Comparison of ENCODE assay signal across 31 cellular contexts in the genomic region with DNA sequence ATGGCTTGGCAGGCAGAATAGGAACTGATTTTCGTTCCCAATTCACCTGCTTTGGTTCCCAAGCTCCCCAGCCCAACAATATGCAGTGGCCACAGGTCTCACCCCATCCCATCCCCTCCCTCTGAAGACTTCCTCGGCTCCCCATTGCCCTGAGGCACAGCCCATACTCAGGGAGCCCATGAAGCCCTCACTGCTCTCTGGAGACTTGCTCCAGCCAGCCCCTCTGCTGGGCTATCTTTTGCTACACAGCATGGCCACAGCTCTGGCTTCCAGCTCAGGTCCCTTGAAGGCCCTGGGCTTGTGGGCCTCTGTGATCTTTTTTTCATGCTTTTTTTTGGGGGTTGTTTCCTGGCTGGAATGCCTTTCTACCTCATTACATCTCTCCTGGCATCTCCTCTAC. TPM values are rescaled to one million over a fixed set of nuclear protein-coding genes. Genes with fewer than 3 reads are reported as not detected.
"Had no signal": no experiment of that assay in that cellular context is flagged by ENCODE, and none has a peak within 500 bp of the region (broad histone marks: within the 10 kb centered on the region; RNA-seq: fewer than 3 reads in every experiment).

No MANE protein-coding gene starts in this region.

- H3K36me3 Mint-ChIP-seq: naive B cell; natural killer cell; stimulated activated effector memory CD8-positive, alpha-beta T cell treated with anti-CD3 and anti-CD28 coated beads, Interleukin-12 subunit alpha, Interleukin-12 subunit beta, amount 100 ng/mL, for 72 hours; type B pancreatic cell had no signal

- H3K9me3 ChIP-seq: left lung, lower lobe of right lung, pancreas, prostate gland, sigmoid colon, spleen, tibial nerve, uterus had no signal

- DNase-seq: hippocampal formation; kidney glomerular epithelial cell; left lung; lower lobe of right lung; mammary epithelial cell; mesenchymal stem cell; naive B cell; natural killer cell; nephron progenitor cell; nucleus accumbens; pancreas; posterior cingulate gyrus; retina; right cardiac atrium; sigmoid colon; spleen; stimulated activated CD4-positive, alpha-beta T cell treated with anti-CD3 and anti-CD28 coated beads, Interleukin-4, amount 100 ng/mL, for 24 hours; stimulated activated naive CD4-positive, alpha-beta T cell treated with Interleukin-2 at 50 U/mL for 16 hours; stimulated activated naive CD8-positive, alpha-beta T cell treated with anti-CD3 and anti-CD28 coated beads, Interleukin-15, amount 100 ng/mL, for 72 hours; substantia nigra; uterus had no signal

- H3K4me3 ChIP-seq: left lung, lower lobe of right lung, pancreas, prostate gland, sigmoid colon, spleen, tibial nerve, uterus had no signal

- H3K27ac ChIP-seq: left lung, lower lobe of right lung, pancreas, prostate gland, sigmoid colon, spleen, tibial nerve, uterus had no signal

- H3K27me3 ChIP-seq: left lung, pancreas, sigmoid colon, uterus had no signal

- ATAC-seq: left lung; lower lobe of right lung; natural killer cell; pancreas; right cardiac atrium; stimulated activated naive CD8-positive, alpha-beta T cell treated with anti-CD3 and anti-CD28 coated beads, Interleukin-15, amount 100 ng/mL, for 72 hours had no signal

- H3K36me3 ChIP-seq: left lung, lower lobe of right lung, pancreas, prostate gland, sigmoid colon, spleen, tibial nerve, uterus had no signal

- H3K27ac Mint-ChIP-seq: naive B cell; natural killer cell; nephron progenitor cell; stimulated activated effector memory CD8-positive, alpha-beta T cell treated with anti-CD3 and anti-CD28 coated beads, Interleukin-12 subunit alpha, Interleukin-12 subunit beta, amount 100 ng/mL, for 72 hours; stimulated activated naive CD8-positive, alpha-beta T cell treated with anti-CD3 and anti-CD28 coated beads, Interleukin-15, amount 100 ng/mL, for 72 hours; type B pancreatic cell had no signal

- H3K9me3 Mint-ChIP-seq: naive B cell; natural killer cell; nephron progenitor cell; stimulated activated effector memory CD8-positive, alpha-beta T cell treated with anti-CD3 and anti-CD28 coated beads, Interleukin-12 subunit alpha, Interleukin-12 subunit beta, amount 100 ng/mL, for 72 hours; stimulated activated naive CD8-positive, alpha-beta T cell treated with anti-CD3 and anti-CD28 coated beads, Interleukin-15, amount 100 ng/mL, for 72 hours; type B pancreatic cell had no signal

- H3K4me3 Mint-ChIP-seq: naive B cell; natural killer cell; nephron progenitor cell; stimulated activated effector memory CD8-positive, alpha-beta T cell treated with anti-CD3 and anti-CD28 coated beads, Interleukin-12 subunit alpha, Interleukin-12 subunit beta, amount 100 ng/mL, for 72 hours; stimulated activated naive CD8-positive, alpha-beta T cell treated with anti-CD3 and anti-CD28 coated beads, Interleukin-15, amount 100 ng/mL, for 72 hours; type B pancreatic cell had no signal

- H3K4me1 ChIP-seq: prostate gland, uterus had no signal

- H3K4me1 Mint-ChIP-seq: stimulated activated effector memory CD8-positive, alpha-beta T cell treated with anti-CD3 and anti-CD28 coated beads, Interleukin-12 subunit alpha, Interleukin-12 subunit beta, amount 100 ng/mL, for 72 hours had no signal

RNA-seq across cellular contexts. Expression of gene RNF222, which starts 8.5 kb away (rescaled TPM):
- total RNA-seq: left colon, left lung, liver, lower lobe of right lung, mucosa of gallbladder, osteoblast, pancreas, prostate gland, right cardiac atrium, sigmoid colon, spleen, temporal lobe, ureter, uterus had no signal
